8 cellular contexts compared by ENCODE assay signal in the genomic region with DNA sequence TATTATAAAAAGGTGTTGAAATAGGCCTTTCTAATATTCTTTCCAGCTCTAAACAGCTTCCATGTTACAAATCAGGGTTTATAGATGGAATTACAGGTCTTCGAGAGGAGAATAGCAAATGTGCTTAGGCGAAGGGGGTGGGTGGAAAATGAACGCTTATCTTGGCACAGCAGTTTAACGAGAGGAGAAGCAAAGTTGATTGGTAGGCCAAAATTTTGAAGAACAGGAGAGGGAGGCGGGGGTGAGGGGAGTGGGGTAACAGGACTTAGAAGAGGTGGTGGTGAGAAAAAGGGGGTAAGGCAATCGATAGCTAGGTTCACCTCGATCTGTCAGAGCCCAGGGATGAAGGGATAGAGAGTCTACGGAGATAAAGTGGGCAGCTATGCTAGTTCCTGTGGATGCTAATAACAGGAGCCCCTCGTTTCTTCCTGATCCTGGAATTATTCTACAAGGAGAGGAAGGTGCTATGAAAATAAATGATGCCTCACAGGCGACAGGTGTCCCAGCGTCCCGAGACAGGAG. TPM values are rescaled to one million over a fixed set of nuclear protein-coding genes. Genes with fewer than 3 reads are reported as not detected.
DNase-seq lines count a peak whose midpoint lies in the region; ATAC-seq and TF ChIP-seq lines count a peak whose summit lies in the region.

No MANE protein-coding gene starts in this region.

- H3K27ac ChIP-seq in KOPT-K1 (ENCODE audit: low read depth, low read length, poor library complexity, severe bottlenecking): peak overlapping the region; percentile 76
- H3K27ac ChIP-seq in hepatocyte: peak overlapping the region; percentile 94
- H3K27ac ChIP-seq in skin epidermis: peak overlapping the region; percentile 19 to 98 (median 94)

- no peaks in the 10 kb centered on the region for H3K9me2 ChIP-seq in hepatocyte (replicated peaks; ENCODE audit: insufficient read depth)

- H3K36me3 ChIP-seq in KOPT-K1 (ENCODE audit: insufficient read depth, low read length) (peaks cover 33% of the 10 kb centered on the region), hepatocyte (replicated peaks; ENCODE audit: insufficient read depth, low read depth) (no peaks in the 10 kb centered on the region)

- no peaks in the 10 kb centered on the region for H3K9me3 Mint-ChIP-seq in activated naive CD4-positive, alpha-beta T cell treated with anti-CD3 and anti-CD28 coated beads, Interleukin-2, amount 50 U/mL, for 72 hours

- WGBS in hepatocyte (ENCODE audit: low lambda C conversion rate, missing lambda C conversion rate): 4% methylated on average over 12 of the region's 12 CpGs

- peaks cover 53% of the 10 kb centered on the region for H3K79me2 ChIP-seq in hepatocyte

- H3K27me3 ChIP-seq in hepatocyte: no peaks in the 10 kb centered on the region

- peak; percentile 12 for DNase-seq in NCI-H146 (lab: John Stamatoyannopoulos, UW)
- no peak for DNase-seq in NCI-H146 treated with DMSO at 0.1 percent for 48 hours (lab: John Stamatoyannopoulos, UW; ENCODE audit: unreplicated experiment)
- peak in 1 of 2 donors; percentile 9 for DNase-seq in activated naive CD4-positive, alpha-beta T cell treated with anti-CD3 and anti-CD28 coated beads, Interleukin-2, amount 50 U/mL, for 72 hours (ENCODE audit: low spot score in 2 of 2)
- DNase-seq in hepatocyte (ENCODE audit: low spot score): no peak
- no peak for DNase-seq in effector CD8-positive, alpha-beta T cell (lab: John Stamatoyannopoulos, UW)

- peak overlapping the region; percentile 42 for H2AFZ ChIP-seq in hepatocyte

- H3K27ac Mint-ChIP-seq in activated naive CD4-positive, alpha-beta T cell treated with anti-CD3 and anti-CD28 coated beads, Interleukin-2, amount 50 U/mL, for 72 hours: peak overlapping the region; percentile 93 to 99

- ATAC-seq in activated naive CD4-positive, alpha-beta T cell treated with anti-CD3 and anti-CD28 coated beads, Interleukin-2, amount 50 U/mL, for 72 hours: no peak
- no peak for ATAC-seq in GM19351 (IDR thresholded peaks at IDR 0.05; ENCODE audit: unreplicated experiment)

- no peak for TF ChIP-seq CTCF in hepatocyte (IDR thresholded peaks at IDR 0.05; ENCODE audit: poor library complexity)

- peaks cover 19 to 25% of the 10 kb centered on the region in 2 donors for H3K36me3 Mint-ChIP-seq in activated naive CD4-positive, alpha-beta T cell treated with anti-CD3 and anti-CD28 coated beads, Interleukin-2, amount 50 U/mL, for 72 hours

- peak overlapping the region; percentile 85 for H3K4me2 ChIP-seq in hepatocyte

- peak overlapping the region; percentile 75 for H3K4me3 ChIP-seq in hepatocyte
- H3K4me3 ChIP-seq in skin epidermis: peak overlapping the region; percentile 78 to 97 (median 89)

- H3K9me3 ChIP-seq in KOPT-K1 (ENCODE audit: insufficient read depth, low read length, poor library complexity, severe bottlenecking) (no peaks in the 10 kb centered on the region), hepatocyte (ENCODE audit: low read depth) (no peaks in the 10 kb centered on the region)

- H3K4me1 ChIP-seq in hepatocyte (ENCODE audit: insufficient read depth): peaks cover 25% of the 10 kb centered on the region

- no peaks in the 10 kb centered on the region for H4K20me1 ChIP-seq in hepatocyte (ENCODE audit: insufficient read depth, poor library complexity, severe bottlenecking)

RNA-seq across cellular contexts. Expression of a gene that starts 0.7 kb away (rescaled TPM):
- total RNA-seq in activated naive CD4-positive, alpha-beta T cell treated with anti-CD3 and anti-CD28 coated beads, Interleukin-2, amount 50 U/mL, for 72 hours: 10 to 100 TPM; 21.1 to 39.9 TPM
- total RNA-seq in hepatocyte: 26.4 and 27.7 TPM in 2 replicates
- 23.6 and 31.2 TPM in 2 replicates for polyA plus RNA-seq in hepatocyte

RNA-seq across cellular contexts. Expression of a gene that starts 0.8 kb away (rescaled TPM):
- 10 to 100 TPM; 25.7 to 44.8 TPM for total RNA-seq in activated naive CD4-positive, alpha-beta T cell treated with anti-CD3 and anti-CD28 coated beads, Interleukin-2, amount 50 U/mL, for 72 hours
- 20.7 and 29.9 TPM in 2 replicates for total RNA-seq in hepatocyte
- 9.2 and 11.0 TPM in 2 replicates for polyA plus RNA-seq in hepatocyte
